ENCODE assay signal across 1 cellular context in genomic region chr18:22433960-22434359, GRCh38.
TF ChIP-seq lines count a peak whose summit lies in the region.

No MANE protein-coding gene starts in this region.

TF ChIP-seq in K562, 482 proteins besides CTCF, POLR2A, EP300 and RAD21 (continued from another document):
- TF ChIP-seq ZBTB49 (CRISPR knock-in tag; IDR thresholded peaks at IDR 0.05; ENCODE audit: borderline replicate concordance) = no peak
- no peak for TF ChIP-seq THRB (CRISPR knock-in tag; conservative IDR thresholded peaks at IDR 0.05)
- no peak for TF ChIP-seq MLX (CRISPR knock-in tag; conservative IDR thresholded peaks at IDR 0.05)
- TF ChIP-seq HIVEP1 (CRISPR knock-in tag; IDR thresholded peaks at IDR 0.05) = no peak
